In the genomic region with DNA sequence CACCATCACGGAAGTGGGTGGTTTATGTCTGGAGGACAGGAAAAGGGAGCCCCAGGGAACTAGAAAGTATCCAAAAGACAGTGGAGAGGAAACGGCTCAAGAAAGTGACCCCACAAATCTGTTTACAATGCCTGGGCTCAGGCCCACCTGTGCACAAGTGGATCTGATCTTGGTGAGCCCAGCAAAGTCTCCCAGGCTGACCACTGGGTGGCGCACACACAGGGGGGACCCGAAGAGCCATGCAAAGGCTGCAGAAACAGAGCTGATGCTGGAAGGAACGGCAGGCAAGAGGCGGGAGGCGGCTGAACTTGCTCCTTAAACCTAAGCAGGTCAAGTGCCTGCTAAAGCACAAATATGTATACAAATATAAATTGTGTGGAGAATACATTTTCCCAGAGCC, we compare ENCODE assay signal across 8 cellular contexts. TPM values are rescaled to one million over a fixed set of nuclear protein-coding genes. Genes with fewer than 3 reads are reported as not detected.
DNase-seq lines count a peak whose midpoint lies in the region; ATAC-seq, FAIRE-seq and TF ChIP-seq lines count a peak whose summit lies in the region.

No MANE protein-coding gene starts in this region.

- H3K4me3 ChIP-seq in HAP-1 (no peak overlapping the region), SK-N-SH (ENCODE audit: low read depth in 2 of 2, low read length in 1 of 2) (no peak overlapping the region), GM12878 (no peak overlapping the region)

- FAIRE-seq in GM12878 (lab: Jason Lieb, UNC): no peak

- H4K20me1 ChIP-seq in SK-N-SH (ENCODE audit: insufficient read depth): no peaks in the 10 kb centered on the region
- H4K20me1 ChIP-seq in GM12878 (ENCODE audit: control insufficient read depth, insufficient read depth): no peaks in the 10 kb centered on the region

- TF ChIP-seq CTCF in SK-N-SH (IDR thresholded peaks at IDR 0.05): peak; percentile 86
- peak; percentile 61 to 76 (median 71) for TF ChIP-seq CTCF in GM12878 (IDR thresholded peaks at IDR 0.05 in 2 of 3, conservative IDR thresholded peaks at IDR 0.05 in 1 of 3; ENCODE audit: control insufficient read depth in 2 of 3, extremely low read depth in 1 of 3, insufficient read depth in 1 of 3, low read depth in 3 of 3, low read length in 3 of 3)

- H3K9ac ChIP-seq in SK-N-SH: no peak overlapping the region
- H3K9ac ChIP-seq in GM12878 (ENCODE audit: control insufficient read depth, insufficient read depth, low read length): no peak overlapping the region

- in situ Hi-C loops in HAP-1 (cut with MboI; ENCODE audit: low sequenced_read_pairs): loop anchor here (5.0 kb wide), 1 partner anchor 46 kb away; no protein-coding TSS in a partner anchor
- in situ Hi-C loops in GM12878 (cut with MboI): no loop called here

- TF ChIP-seq POLR2A in GM12878 (IDR thresholded peaks at IDR 0.05; ENCODE audit: low read depth, low read length): no peak

- no peaks in the 10 kb centered on the region for H3K79me2 ChIP-seq in SK-N-SH (ENCODE audit: insufficient read depth)
- no peaks in the 10 kb centered on the region for H3K79me2 ChIP-seq in GM12878 (ENCODE audit: control insufficient read depth, insufficient read depth, low read length)

- WGBS in SK-N-SH (ENCODE audit: low lambda C conversion rate): 13% methylated on average over 7 of the region's 7 CpGs
- 33% methylated on average over 7 of the region's 7 CpGs for WGBS in GM12878 (ENCODE audit: insufficient coverage, insufficient replicate concordance, low lambda C conversion rate, missing lambda C conversion rate)

- intact Hi-C loops in GM12878 (cut with micrococcal nuclease; ENCODE audit: unreplicated experiment): no loop called here

- TF ChIP-seq RAD21 in SK-N-SH (IDR thresholded peaks at IDR 0.05; ENCODE audit: low read length): peak; percentile 58
- TF ChIP-seq RAD21 in GM12878 (IDR thresholded peaks at IDR 0.05; ENCODE audit: insufficient read depth, low read depth, low read length): no peak

- CTCF ChIA-PET in SK-N-SH (lab: Yijun Ruan, JAX): interaction anchor here (0.6 to 3.3 kb wide), 41 partner anchors 8 to 546 kb away, joined by 3 to 63 read pairs (median 4); a partner anchor contains a TSS
- CTCF ChIA-PET in GM12878 (lab: Yijun Ruan, JAX): interaction anchor here (0.7 to 1.7 kb wide), 9 partner anchors 9 to 519 kb away, joined by 3 to 7 read pairs (median 4); no protein-coding TSS in a partner anchor

- H3K9me3 ChIP-seq in HAP-1 (no peaks in the 10 kb centered on the region), SK-N-SH (no peaks in the 10 kb centered on the region), GM12878 (replicated peaks; ENCODE audit: control insufficient read depth, insufficient read depth, low read length) (no peaks in the 10 kb centered on the region)

- BruUV-seq in GM12878 (replicated peaks; lab: Mats Ljungman, UMichigan): no TSS peak

- POLR2A ChIA-PET in SK-N-SH (lab: Yijun Ruan, JAX): interaction anchor here (1.0 kb wide), 1 partner anchor 47 kb away, joined by 3 read pairs; no protein-coding TSS in a partner anchor
- POLR2A ChIA-PET in GM12878 (lab: Charles Lee): no interaction called here

- H3K4me1 ChIP-seq in HAP-1: no peaks in the 10 kb centered on the region
- peaks cover 0 to 14% of the 10 kb centered on the region in 2 experiments; a peak in 1 of 4 replicates for H3K4me1 ChIP-seq in SK-N-SH (ENCODE audit: control insufficient read depth in 1 of 2, insufficient read depth in 2 of 2, low read depth in 1 of 2, low read length in 1 of 2)
- no peaks in the 10 kb centered on the region for H3K4me1 ChIP-seq in GM12878 (ENCODE audit: control insufficient read depth, insufficient read depth, low read length)

- RAD21 ChIA-PET in GM12878 (lab: Charles Lee; ENCODE audit: unreplicated experiment): no interaction called here

- H3K4me2 ChIP-seq in SK-N-SH: no peak overlapping the region
- no peak overlapping the region for H3K4me2 ChIP-seq in GM12878 (ENCODE audit: control insufficient read depth, insufficient read depth)

- H3K27ac ChIP-seq in SK-N-SH (ENCODE audit: low read depth in 2 of 2, low read length in 1 of 2) (no peak overlapping the region), GM12878 (ENCODE audit: control insufficient read depth, insufficient read depth) (no peak overlapping the region)

- TF ChIP-seq EP300 in SK-N-SH (IDR thresholded peaks at IDR 0.05; ENCODE audit: borderline replicate concordance in 1 of 2, low read depth in 1 of 2, low read length in 1 of 2) (no peak), GM12878 (IDR thresholded peaks at IDR 0.05; ENCODE audit: borderline replicate concordance in 1 of 2, control insufficient read depth in 1 of 2, low read depth in 2 of 2, low read length in 2 of 2) (no peak)

- ATAC-seq in GM12878 (peak; percentile 97), HG02938 (IDR thresholded peaks at IDR 0.05; ENCODE audit: unreplicated experiment) (no peak), esophagus mucosa (no peak)

- no peak overlapping the region for H2AFZ ChIP-seq in SK-N-SH (ENCODE audit: low read depth)
- H2AFZ ChIP-seq in GM12878 (ENCODE audit: control insufficient read depth, low read depth, low read length): no peak overlapping the region

- no peaks in the 10 kb centered on the region for H3K9me2 ChIP-seq in SK-N-SH

- peaks cover 3% of the 10 kb centered on the region for H3F3A ChIP-seq in SK-N-SH (replicated peaks; ENCODE audit: insufficient read depth)

- H3K27me3 ChIP-seq in HAP-1 (ENCODE audit: low read depth): no peaks in the 10 kb centered on the region
- no peaks in the 10 kb centered on the region; the same call in 1 of the 2 replicates for H3K27me3 ChIP-seq in SK-N-SH (ENCODE audit: insufficient read depth)
- no peaks in the 10 kb centered on the region for H3K27me3 ChIP-seq in GM12878 (replicated peaks in 1 of 2; ENCODE audit: control insufficient read depth in 2 of 2, insufficient read depth in 2 of 2, low read length in 1 of 2)

- SMC1A ChIA-PET in GM12878 (lab: Charles Lee; ENCODE audit: uncharacterized antibody, unreplicated experiment): interaction anchor here (1.1 kb wide), 1 partner anchor 47 kb away, joined by 4 read pairs; no protein-coding TSS in a partner anchor

- H3K36me3 ChIP-seq in HAP-1 (replicated peaks) (peaks cover 52% of the 10 kb centered on the region), SK-N-SH (replicated peaks in 1 of 2; ENCODE audit: control insufficient read depth in 1 of 2, insufficient read depth in 2 of 2, low read length in 1 of 2) (peaks cover 0 to 6% of the 10 kb centered on the region in 2 experiments), GM12878 (ENCODE audit: control insufficient read depth in 2 of 2, insufficient read depth in 2 of 2, low read length in 1 of 2) (no peaks in the 10 kb centered on the region; a peak in 1 of 4 replicates)

- DNase-seq in COLO829 (ENCODE audit: low spot score) (peak; percentile 14), HAP-1 (ENCODE audit: low spot score in 2 of 2) (peak; percentile 28 to 79), SK-N-SH (peak; percentile 83), GM12878 (ENCODE audit: low read depth, low spot score) (no peak), left kidney (ENCODE audit: low read depth, low spot score) (peak; percentile 72)
- DNase-seq in stimulated activated CD8-positive, alpha-beta memory T cell treated with anti-CD3 and anti-CD28 coated beads, Interleukin-2, amount 100 ng/mL, for 1 hour (ENCODE audit: low read depth in 2 of 2): peak; percentile 13 to 19

RNA-seq across cellular contexts. Expression of a gene that starts 9.6 kb away (rescaled TPM):
- polyA plus RNA-seq in SK-N-SH (2012; rRNA removed): 27.1 and 39.7 TPM in 2 replicates
- 14.1 and 18.8 TPM in 2 replicates for polyA plus RNA-seq in SK-N-SH (2012; cell fraction: cytosol; rRNA removed)
- 110 and 150 TPM in 2 replicates for polyA plus RNA-seq in SK-N-SH (2012; cell fraction: nucleus; rRNA removed)
- 11.0 and 11.4 TPM in 2 replicates for total RNA-seq in GM12878 (2013; cell fraction: nucleolus; rRNA removed)
- 20.5 and 26.2 TPM in 2 replicates for total RNA-seq in GM12878 (2014; rRNA removed)
- 22.1 and 22.7 TPM in 2 replicates for total RNA-seq in GM12878 (2014; rRNA removed; fragmentation: Illumina TruSeq; extraction: Trizol)
- 40.5 and 44.5 TPM in 2 replicates for total RNA-seq in GM12878 (2021)
- polyA plus RNA-seq in GM12878 (2011; ENCODE audit: low read depth): 5.0 TPM
- polyA plus RNA-seq in GM12878 (2011; rRNA removed): 12.7 and 20.3 TPM in 2 replicates
- polyA plus RNA-seq in GM12878 (2011; cell fraction: cytosol; rRNA removed): 39.1 and 47.7 TPM in 2 replicates
- 52.3 and 76.7 TPM in 2 replicates for polyA plus RNA-seq in GM12878 (2011; cell fraction: nucleus; rRNA removed)
- polyA plus RNA-seq in GM12878 (2012): 15.2 and 15.5 TPM in 2 replicates
- polyA plus RNA-seq in GM12878 (2014; fragmentation: Illumina TruSeq; extraction: Trizol): 8.0 and 16.6 TPM in 2 replicates
- 10 to 100 TPM in 1 of 2 experiments, 1 to 10 TPM in 1; 6.7 to 15.6 TPM for polyA plus RNA-seq in GM12878 (2014; fragmentation: Nextera tagmentation; extraction: Ambion mirVana)
- polyA plus RNA-seq in GM12878 (2014; rRNA removed): 36.5 and 45.2 TPM in 2 replicates
- 10 to 100 TPM; 61.0 to 63.3 TPM for polyA plus RNA-seq in GM12878 (2016; fragmentation: Nextera tagmentation; extraction: Ambion mirVana)
- polyA minus RNA-seq in GM12878 (2011; rRNA and poly(A)+ RNA removed): 20.2 and 37.0 TPM in 2 replicates
- 7.1 and 10.3 TPM in 2 replicates for polyA minus RNA-seq in GM12878 (2011; cell fraction: cytosol; rRNA and poly(A)+ RNA removed)
- polyA minus RNA-seq in GM12878 (2011; cell fraction: nucleus; rRNA and poly(A)+ RNA removed): 12.3 and 16.2 TPM in 2 replicates
- total RNA-seq in esophagus mucosa: 16.6 TPM

RNA-seq across cellular contexts. Expression of a gene that starts 15.0 kb away (rescaled TPM):
- polyA plus RNA-seq in SK-N-SH (2012; rRNA removed) (0.76 and 0.78 TPM in 2 replicates), GM12878 (2011; rRNA removed) (0.14 TPM in 1 of 2 replicates, not detected in the other), GM12878 (2014; fragmentation: Illumina TruSeq; extraction: Trizol) (0.09 TPM in 1 of 2 replicates, not detected in the other), GM12878 (2014; fragmentation: Nextera tagmentation; extraction: Ambion mirVana) (not detected), GM12878 (2014; rRNA removed) (0.84 and 0.97 TPM in 2 replicates), GM12878 (2016; fragmentation: Nextera tagmentation; extraction: Ambion mirVana) (under 1 TPM; 0.50 to 0.60 TPM)
- polyA plus RNA-seq in SK-N-SH (2012; cell fraction: cytosol; rRNA removed): 0.08 and 0.20 TPM in 2 replicates
- 4.0 and 6.6 TPM in 2 replicates for polyA plus RNA-seq in SK-N-SH (2012; cell fraction: nucleus; rRNA removed)
- 1.9 and 3.4 TPM in 2 replicates for total RNA-seq in GM12878 (2013; cell fraction: nucleolus; rRNA removed)
- total RNA-seq in GM12878 (2014; rRNA removed) (0.65 and 0.85 TPM in 2 replicates), GM12878 (2014; rRNA removed; fragmentation: Illumina TruSeq; extraction: Trizol) (0.23 TPM in 1 of 2 replicates, not detected in the other), GM12878 (2021) (0.80 and 1.1 TPM in 2 replicates), esophagus mucosa (2.0 TPM)
- polyA plus RNA-seq in GM12878 (2011; ENCODE audit: low read depth): 0.21 TPM
- 0.27 and 0.62 TPM in 2 replicates for polyA plus RNA-seq in GM12878 (2011; cell fraction: cytosol; rRNA removed)
- 2.8 and 5.9 TPM in 2 replicates for polyA plus RNA-seq in GM12878 (2011; cell fraction: nucleus; rRNA removed)
- polyA plus RNA-seq in GM12878 (2012): 0.27 and 0.29 TPM in 2 replicates
- 0.46 TPM in 1 of 2 replicates, not detected in the other for polyA minus RNA-seq in GM12878 (2011; rRNA and poly(A)+ RNA removed)
- 0.80 and 0.83 TPM in 2 replicates for polyA minus RNA-seq in GM12878 (2011; cell fraction: cytosol; rRNA and poly(A)+ RNA removed)
- polyA minus RNA-seq in GM12878 (2011; cell fraction: nucleus; rRNA and poly(A)+ RNA removed): 1.6 and 5.4 TPM in 2 replicates

RNA-seq across cellular contexts. Expression of a gene that starts 34.0 kb away (rescaled TPM):
- 15.2 and 28.9 TPM in 2 replicates for polyA plus RNA-seq in SK-N-SH (2012; rRNA removed)
- 15.1 and 23.4 TPM in 2 replicates for polyA plus RNA-seq in SK-N-SH (2012; cell fraction: cytosol; rRNA removed)
- polyA plus RNA-seq in SK-N-SH (2012; cell fraction: nucleus; rRNA removed): 14.3 and 14.9 TPM in 2 replicates
- total RNA-seq in GM12878 (2013; cell fraction: nucleolus; rRNA removed): not detected in 2 replicates
- total RNA-seq in GM12878 (2014; rRNA removed): not detected in 2 replicates
- not detected in 2 replicates for total RNA-seq in GM12878 (2014; rRNA removed; fragmentation: Illumina TruSeq; extraction: Trizol)
- total RNA-seq in GM12878 (2021): 0.18 and 0.27 TPM in 2 replicates
- polyA plus RNA-seq in GM12878 (2011; ENCODE audit: low read depth): not detected
- polyA plus RNA-seq in GM12878 (2011; rRNA removed): not detected in 2 replicates
- polyA plus RNA-seq in GM12878 (2011; cell fraction: cytosol; rRNA removed): not detected in 2 replicates
- not detected in 2 replicates for polyA plus RNA-seq in GM12878 (2011; cell fraction: nucleus; rRNA removed)
- polyA plus RNA-seq in GM12878 (2012): not detected in 2 replicates
- polyA plus RNA-seq in GM12878 (2014; fragmentation: Illumina TruSeq; extraction: Trizol): not detected in 2 replicates
- polyA plus RNA-seq in GM12878 (2014; fragmentation: Nextera tagmentation; extraction: Ambion mirVana): not detected
- polyA plus RNA-seq in GM12878 (2014; rRNA removed): not detected in 2 replicates
- polyA plus RNA-seq in GM12878 (2016; fragmentation: Nextera tagmentation; extraction: Ambion mirVana): under 1 TPM; 0.06 to 0.12 TPM
- not detected in 2 replicates for polyA minus RNA-seq in GM12878 (2011; rRNA and poly(A)+ RNA removed)
- not detected in 2 replicates for polyA minus RNA-seq in GM12878 (2011; cell fraction: cytosol; rRNA and poly(A)+ RNA removed)
- polyA minus RNA-seq in GM12878 (2011; cell fraction: nucleus; rRNA and poly(A)+ RNA removed): not detected in 2 replicates
- total RNA-seq in esophagus mucosa: 29.3 TPM

RNA-seq across cellular contexts. Expression of a gene that starts 49.6 kb away (rescaled TPM):
- polyA plus RNA-seq in SK-N-SH (2012; rRNA removed): 0.28 TPM in 2 replicates
- 0.23 and 0.25 TPM in 2 replicates for polyA plus RNA-seq in SK-N-SH (2012; cell fraction: cytosol; rRNA removed)
- 0.79 and 0.99 TPM in 2 replicates for polyA plus RNA-seq in SK-N-SH (2012; cell fraction: nucleus; rRNA removed)
- total RNA-seq in GM12878 (2013; cell fraction: nucleolus; rRNA removed): 3.2 and 3.7 TPM in 2 replicates
- total RNA-seq in GM12878 (2014; rRNA removed): 0.06 and 0.11 TPM in 2 replicates
- total RNA-seq in GM12878 (2014; rRNA removed; fragmentation: Illumina TruSeq; extraction: Trizol): 0.09 and 0.14 TPM in 2 replicates
- 0.13 and 0.31 TPM in 2 replicates for total RNA-seq in GM12878 (2021)
- polyA plus RNA-seq in GM12878 (2011; ENCODE audit: low read depth): 0.62 TPM
- polyA plus RNA-seq in GM12878 (2011; rRNA removed): 1.4 and 1.6 TPM in 2 replicates
- 1.6 TPM in 2 replicates for polyA plus RNA-seq in GM12878 (2011; cell fraction: cytosol; rRNA removed)
- 4.0 and 4.2 TPM in 2 replicates for polyA plus RNA-seq in GM12878 (2011; cell fraction: nucleus; rRNA removed)
- 0.72 and 0.93 TPM in 2 replicates for polyA plus RNA-seq in GM12878 (2012)
- 0.16 and 0.27 TPM in 2 replicates for polyA plus RNA-seq in GM12878 (2014; fragmentation: Illumina TruSeq; extraction: Trizol)
- under 1 TPM; 0.02 to 0.03 TPM for polyA plus RNA-seq in GM12878 (2014; fragmentation: Nextera tagmentation; extraction: Ambion mirVana)
- 0.09 and 0.19 TPM in 2 replicates for polyA plus RNA-seq in GM12878 (2014; rRNA removed)
- not detected for polyA plus RNA-seq in GM12878 (2016; fragmentation: Nextera tagmentation; extraction: Ambion mirVana)
- 1.6 and 2.4 TPM in 2 replicates for polyA minus RNA-seq in GM12878 (2011; rRNA and poly(A)+ RNA removed)
- polyA minus RNA-seq in GM12878 (2011; cell fraction: cytosol; rRNA and poly(A)+ RNA removed): 1.0 and 1.7 TPM in 2 replicates
- 0.97 and 1.7 TPM in 2 replicates for polyA minus RNA-seq in GM12878 (2011; cell fraction: nucleus; rRNA and poly(A)+ RNA removed)
- 0.08 TPM for total RNA-seq in esophagus mucosa

RNA-seq across cellular contexts. Expression of a gene that starts 56.6 kb away (rescaled TPM):
- polyA plus RNA-seq in SK-N-SH (2012; rRNA removed) (0.16 and 0.18 TPM in 2 replicates), GM12878 (2011; rRNA removed) (not detected in 2 replicates), GM12878 (2014; fragmentation: Illumina TruSeq; extraction: Trizol) (not detected in 2 replicates), GM12878 (2014; fragmentation: Nextera tagmentation; extraction: Ambion mirVana) (not detected), GM12878 (2014; rRNA removed) (0.01 TPM in 2 replicates), GM12878 (2016; fragmentation: Nextera tagmentation; extraction: Ambion mirVana) (not detected)
- polyA plus RNA-seq in SK-N-SH (2012; cell fraction: cytosol; rRNA removed): 0.06 and 0.41 TPM in 2 replicates
- polyA plus RNA-seq in SK-N-SH (2012; cell fraction: nucleus; rRNA removed): 0.38 and 0.42 TPM in 2 replicates
- total RNA-seq in GM12878 (2013; cell fraction: nucleolus; rRNA removed): 0.08 TPM in 1 of 2 replicates, not detected in the other
- total RNA-seq in GM12878 (2014; rRNA removed) (not detected in 2 replicates), GM12878 (2014; rRNA removed; fragmentation: Illumina TruSeq; extraction: Trizol) (not detected in 2 replicates), GM12878 (2021) (not detected in 2 replicates), esophagus mucosa (not detected)
- polyA plus RNA-seq in GM12878 (2011; ENCODE audit: low read depth): not detected
- polyA plus RNA-seq in GM12878 (2011; cell fraction: cytosol; rRNA removed): not detected in 2 replicates
- 0.10 TPM in 1 of 2 replicates, not detected in the other for polyA plus RNA-seq in GM12878 (2011; cell fraction: nucleus; rRNA removed)
- polyA plus RNA-seq in GM12878 (2012): 0.03 TPM in 1 of 2 replicates, not detected in the other
- polyA minus RNA-seq in GM12878 (2011; rRNA and poly(A)+ RNA removed): not detected in 2 replicates
- polyA minus RNA-seq in GM12878 (2011; cell fraction: cytosol; rRNA and poly(A)+ RNA removed): not detected in 2 replicates
- polyA minus RNA-seq in GM12878 (2011; cell fraction: nucleus; rRNA and poly(A)+ RNA removed): not detected in 2 replicates

Comparison
In these comparisons a context has a peak if more than half of its experiments do, and no peak if none do; other contexts are left out.
1. RNA of a gene that starts 34.0 kb away (total RNA-seq): 29.3 TPM in esophagus mucosa (single experiment); 0.18 to 0.27 TPM in GM12878; every median in the first group is over 10 times any median in the second.